ENCODE assay signal across 22 cellular contexts in the genomic region with DNA sequence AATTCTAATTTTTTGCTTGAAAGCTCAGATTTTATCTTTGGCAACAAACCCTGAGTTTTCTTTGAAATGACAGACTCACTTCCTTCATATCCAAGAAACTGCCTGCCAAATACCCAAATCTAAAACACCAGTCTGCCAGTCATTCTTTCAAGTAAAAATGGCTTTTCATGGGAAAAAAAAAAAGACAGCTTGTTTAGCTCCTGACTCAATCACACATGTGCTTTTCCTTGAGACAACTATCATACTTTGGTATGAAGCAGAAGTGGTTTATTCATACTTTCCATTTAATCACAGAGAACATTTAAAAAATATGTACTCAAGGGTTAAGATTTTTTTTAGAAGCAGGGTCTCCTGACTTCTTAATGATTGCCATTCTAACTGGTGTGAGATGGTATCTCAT. TPM values are rescaled to one million over a fixed set of nuclear protein-coding genes. Genes with fewer than 3 reads are reported as not detected.
DNase-seq lines count a peak whose midpoint lies in the region; ATAC-seq and TF ChIP-seq lines count a peak whose summit lies in the region.
"Had no signal": no experiment of that assay in that cellular context is flagged by ENCODE, and none has a peak within 500 bp of the region (broad histone marks: within the 10 kb centered on the region; RNA-seq: fewer than 3 reads in every experiment).

No MANE protein-coding gene starts in this region.

- H3K27me3 ChIP-seq in adipocyte (replicated peaks; ENCODE audit: control insufficient read depth, insufficient read depth, low read length) (no peaks in the 10 kb centered on the region), upper lobe of right lung (no peaks in the 10 kb centered on the region)
- H3K27me3 ChIP-seq: BLaER1 had no signal

- intact Hi-C loops in upper lobe of right lung (cut with DNase I) (no loop called here), CD14-positive monocyte (cut with micrococcal nuclease) (no loop called here)

- no peak overlapping the region for H3K9ac ChIP-seq in adipocyte (ENCODE audit: low read length)
- H3K9ac ChIP-seq: BLaER1 had no signal

- no peaks in the 10 kb centered on the region for H3K4me1 ChIP-seq in adipocyte (ENCODE audit: control insufficient read depth, insufficient read depth, low read length)
- no peaks in the 10 kb centered on the region for H3K4me1 ChIP-seq in upper lobe of right lung

- no peak overlapping the region for H3K4me3 Mint-ChIP-seq in CD14-positive monocyte
- H3K4me3 Mint-ChIP-seq: CD4-positive, alpha-beta memory T cell had no signal

- H3K4me1 Mint-ChIP-seq in CD14-positive monocyte = no peaks in the 10 kb centered on the region
- H3K4me1 Mint-ChIP-seq: CD4-positive, alpha-beta memory T cell had no signal

- H3K36me3 ChIP-seq in adipocyte (ENCODE audit: control insufficient read depth, insufficient read depth, low read length, severe bottlenecking) (no peaks in the 10 kb centered on the region), upper lobe of right lung (no peaks in the 10 kb centered on the region)
- H3K36me3 ChIP-seq: BLaER1 had no signal

- no peak overlapping the region for H3K27ac Mint-ChIP-seq in CD14-positive monocyte
- H3K27ac Mint-ChIP-seq: CD4-positive, alpha-beta memory T cell had no signal

- no peaks in the 10 kb centered on the region for H3K36me3 Mint-ChIP-seq in CD14-positive monocyte
- H3K36me3 Mint-ChIP-seq: CD4-positive, alpha-beta memory T cell had no signal

- no peaks in the 10 kb centered on the region for H3K9me3 ChIP-seq in adipocyte (ENCODE audit: control insufficient read depth, low read length)
- H3K9me3 ChIP-seq in upper lobe of right lung = no peaks in the 10 kb centered on the region

- H3K9me3 Mint-ChIP-seq in CD14-positive monocyte = peaks cover 0 to 6% (median 3%) of the 10 kb centered on the region in 7 donors
- H3K9me3 Mint-ChIP-seq: CD4-positive, alpha-beta memory T cell had no signal

- no peak overlapping the region for H3K27ac ChIP-seq in upper lobe of right lung
- H3K27ac ChIP-seq: BLaER1 had no signal

- peak; percentile 13 for DNase-seq in LHCN-M2 (ENCODE audit: low read depth)
- DNase-seq in adipocyte (ENCODE audit: low read depth) = peak; percentile 50
- DNase-seq in fibroblast of peridontal ligament (ENCODE audit: extremely low read depth) = peak; percentile 47
- DNase-seq in upper lobe of right lung = no peak
- no peak for DNase-seq in CD14-positive monocyte (ENCODE audit: low spot score)
- DNase-seq: ACHN; CD4-positive, alpha-beta memory T cell; DND-41; Karpas-422; MM.1S; NCI-H1092; NCI-H1436; NCI-H1930; NCI-H524; NCI-H774; NK-92 treated with Interleukin-12 subunit alpha and Interleukin-12 subunit beta, amount 100 ng/mL, for 24 hours; SIG-M5 had no signal

- TF ChIP-seq CTCF in upper lobe of right lung (IDR thresholded peaks at IDR 0.05) (no peak), CD14-positive monocyte (IDR thresholded peaks at IDR 0.05) (no peak)

- ATAC-seq in upper lobe of right lung (no peak), GM19351 (IDR thresholded peaks at IDR 0.05; ENCODE audit: unreplicated experiment) (no peak), GM18502 (IDR thresholded peaks at IDR 0.05; ENCODE audit: poor library complexity, unreplicated experiment) (no peak)
- ATAC-seq: Panc1 had no signal

- H3K4me3 ChIP-seq in adipocyte (ENCODE audit: low read length) = no peak overlapping the region
- H3K4me3 ChIP-seq in upper lobe of right lung = no peak overlapping the region
- H3K4me3 ChIP-seq: BLaER1 had no signal

- H3K27me3 Mint-ChIP-seq in CD14-positive monocyte (ENCODE audit: low read depth in 3 of 3) = no peaks in the 10 kb centered on the region

RNA-seq across cellular contexts. Expression of a gene that starts 40.5 kb away (rescaled TPM):
- total RNA-seq in LHCN-M2 (2014; rRNA removed) = 1.2 and 1.4 TPM in 2 replicates
- 0.35 TPM for polyA plus RNA-seq in LHCN-M2 (2012)
- 1.9 TPM for total RNA-seq in upper lobe of right lung
- not detected for polyA plus RNA-seq in CD14-positive monocyte
- total RNA-seq: CD4-positive, alpha-beta memory T cell; G401 had no signal
- polyA plus RNA-seq: CD4-positive, alpha-beta memory T cell had no signal

Comparison
In these comparisons a context has a peak if more than half of its experiments do, and no peak if none do; other contexts are left out.
1. DNase-seq: peak in LHCN-M2 (single experiment), adipocyte (single experiment) and fibroblast of peridontal ligament (single experiment); none in upper lobe of right lung (single experiment) and CD14-positive monocyte (single experiment).